ENCODE assay signal across 15 cellular contexts in genomic region chr10:33117816-33118215, GRCh38.
DNase-seq lines count a peak whose midpoint lies in the region; ATAC-seq and TF ChIP-seq lines count a peak whose summit lies in the region.
"Had no signal": no experiment of that assay in that cellular context is flagged by ENCODE, and none has a peak within 500 bp of the region (broad histone marks: within the 10 kb centered on the region; RNA-seq: fewer than 3 reads in every experiment).

No MANE protein-coding gene starts in this region.

- H3K4me1 ChIP-seq in Panc1 (ENCODE audit: control insufficient read depth, insufficient read depth, low read length) (peaks cover 14% of the 10 kb centered on the region), spleen (peaks cover 0 to 47% (median 41%) of the 10 kb centered on the region in 6 donors)

- in situ Hi-C loops in Panc1 (cut with HindIII; ENCODE audit: low pct_unique_long_range_greater_than_20kb, low sequenced_read_pairs) = no loop called here

- BruUV-seq in Panc1 (replicated peaks; lab: Mats Ljungman, UMichigan) = no TSS peak

- TF ChIP-seq POLR2A in spleen (IDR thresholded peaks at IDR 0.05) = no peak

- H3K36me3 ChIP-seq in Panc1 (ENCODE audit: control insufficient read depth, insufficient read depth, low read length) (no peaks in the 10 kb centered on the region), spleen (no peaks in the 10 kb centered on the region)
- H3K36me3 ChIP-seq: brain microvascular endothelial cell, suprapubic skin had no signal

- TF ChIP-seq CTCF in Panc1 (IDR thresholded peaks at IDR 0.05) (no peak), spleen (IDR thresholded peaks at IDR 0.05 in 8 of 11, conservative IDR thresholded peaks at IDR 0.05 in 3 of 11) (no peak)

- peak overlapping the region; percentile 8 for H3K27ac Mint-ChIP-seq in activated naive CD8-positive, alpha-beta T cell treated with anti-CD3 and anti-CD28 coated beads, Interleukin-2, amount 50 U/mL, for 24 hours

- CTCF ChIA-PET in Panc1 (lab: Charles Lee) = no interaction called here

- no peak for ATAC-seq in Panc1
- ATAC-seq in activated naive CD8-positive, alpha-beta T cell treated with anti-CD3 and anti-CD28 coated beads, Interleukin-2, amount 50 U/mL, for 24 hours = peak; percentile 12
- ATAC-seq in GM18517 (IDR thresholded peaks at IDR 0.05; ENCODE audit: unreplicated experiment) = no peak
- ATAC-seq: HCT116 had no signal

- H3K9me3 Mint-ChIP-seq in activated naive CD8-positive, alpha-beta T cell treated with anti-CD3 and anti-CD28 coated beads, Interleukin-2, amount 50 U/mL, for 24 hours = no peaks in the 10 kb centered on the region

- WGBS in spleen, 5 donors = 74 to 83% (median 79%) methylated on average over 6 of the region's 6 CpGs

- no peaks in the 10 kb centered on the region for H3K9me3 ChIP-seq in Panc1 (ENCODE audit: control insufficient read depth, insufficient read depth, low read depth, low read length)
- no peaks in the 10 kb centered on the region for H3K9me3 ChIP-seq in spleen
- H3K9me3 ChIP-seq: suprapubic skin had no signal

- H3K27ac ChIP-seq in Panc1 (ENCODE audit: low read length) = peak overlapping the region; percentile 18; the same call in 1 of the 2 replicates
- H3K27ac ChIP-seq in spleen = peak overlapping the region in 6 of 8 donors; percentile 14 to 76 (median 50)
- H3K27ac ChIP-seq: brain microvascular endothelial cell, suprapubic skin had no signal

- POLR2A ChIA-PET in Panc1 (lab: Charles Lee) = no interaction called here

- H3K27me3 ChIP-seq in Panc1 (ENCODE audit: control insufficient read depth, insufficient read depth, low read length) (no peaks in the 10 kb centered on the region), spleen (replicated peaks in 1 of 7) (no peaks in the 10 kb centered on the region)
- H3K27me3 ChIP-seq: brain microvascular endothelial cell, suprapubic skin had no signal

- H3K27me3 Mint-ChIP-seq in activated naive CD8-positive, alpha-beta T cell treated with anti-CD3 and anti-CD28 coated beads, Interleukin-2, amount 50 U/mL, for 24 hours = no peaks in the 10 kb centered on the region

- peak; percentile 52 for DNase-seq in activated naive CD4-positive, alpha-beta T cell treated with Interleukin-2 at 50 U/mL for 16 hours
- DNase-seq in activated naive CD4-positive, alpha-beta T cell (lab: John Stamatoyannopoulos, UW) = no peak
- DNase-seq in Panc1 (ENCODE audit: low read depth, low spot score) (no peak), spleen (peak; percentile 84), SW480 (ENCODE audit: low spot score) (no peak), mesenteric fat pad (ENCODE audit: low spot score) (no peak)
- no peak for DNase-seq in activated naive CD8-positive, alpha-beta T cell treated with anti-CD3 and anti-CD28 coated beads, Interleukin-2, amount 50 U/mL, for 24 hours
- DNase-seq: brain microvascular endothelial cell, KG1, NCI-H1105 treated with DMSO at 0.1 percent for 48 hours, NCI-H2171 treated with DMSO at 0.1 percent for 48 hours, Right ventricle myocardium superior had no signal

- no peaks in the 10 kb centered on the region for H3K36me3 Mint-ChIP-seq in activated naive CD8-positive, alpha-beta T cell treated with anti-CD3 and anti-CD28 coated beads, Interleukin-2, amount 50 U/mL, for 24 hours (ENCODE audit: low read depth)

- H3K4me3 ChIP-seq in Panc1 (ENCODE audit: low read depth in 2 of 2, low read length in 2 of 2) = no peak overlapping the region
- H3K4me3 ChIP-seq in spleen = no peak overlapping the region
- H3K4me3 ChIP-seq: suprapubic skin had no signal

- peaks cover 95% of the 10 kb centered on the region for H3K4me1 Mint-ChIP-seq in activated naive CD8-positive, alpha-beta T cell treated with anti-CD3 and anti-CD28 coated beads, Interleukin-2, amount 50 U/mL, for 24 hours

- intact Hi-C loops in Panc1 (cut with micrococcal nuclease; ENCODE audit: unreplicated experiment) = no loop called here
- intact Hi-C loops in spleen (cut with DNase I; ENCODE audit: low total_unique reads) = no loop called here

- H3K4me3 Mint-ChIP-seq in activated naive CD8-positive, alpha-beta T cell treated with anti-CD3 and anti-CD28 coated beads, Interleukin-2, amount 50 U/mL, for 24 hours = no peak overlapping the region

Comparison
In these comparisons a context has a peak if more than half of its experiments do, and no peak if none do; other contexts are left out.
1. DNase-seq: peak in activated naive CD4-positive, alpha-beta T cell treated with Interleukin-2 at 50 U/mL for 16 hours (single experiment) and spleen (single experiment); none in activated naive CD4-positive, alpha-beta T cell (0 of 4), Panc1 (single experiment), activated naive CD8-positive, alpha-beta T cell treated with anti-CD3 and anti-CD28 coated beads, Interleukin-2, amount 50 U/mL, for 24 hours (single experiment), SW480 (single experiment) and mesenteric fat pad (single experiment).